Comparison of ENCODE assay signal across 1 cellular context in genomic region chr13:73058741-73059459, GRCh38.
A peak's percentile ranks its signal among the peaks of the same experiment; 100 is the strongest.
TF ChIP-seq lines count a peak whose summit lies in the region.

Gene KLF5, plus strand, starts transcription at chr13:73059005. Its CDS starts 323 bp downstream, at chr13:73059328.

TF ChIP-seq in HepG2, 621 proteins besides CTCF, POLR2A, EP300 and RAD21 (continued from another document and continues in another):
- TF ChIP-seq KIAA2018 (CRISPR knock-in tag; IDR thresholded peaks at IDR 0.05; ENCODE audit: borderline replicate concordance) (no peak), MTA3 (CRISPR knock-in tag; IDR thresholded peaks at IDR 0.05) (no peak), SUZ12 (IDR thresholded peaks at IDR 0.05; ENCODE audit: low read depth, low read length) (no peak), MXD3 (CRISPR knock-in tag; IDR thresholded peaks at IDR 0.05) (0 out of 2 replicates have a peak, but pooled peaks have one; percentile 69), RXRA (CRISPR knock-in tag; IDR thresholded peaks at IDR 0.05) (no peak; the same call in 1 of the 2 replicates), ZBTB40 (IDR thresholded peaks at IDR 0.05) (no peak), ZBTB40 (CRISPR knock-in tag; IDR thresholded peaks at IDR 0.05) (no peak), ZEB1 (IDR thresholded peaks at IDR 0.05; ENCODE audit: insufficient replicate concordance, low read depth) (no peak), NAIF1 (CRISPR knock-in tag; IDR thresholded peaks at IDR 0.05; ENCODE audit: borderline replicate concordance) (peak; percentile 27; the same call in 1 of the 2 replicates), ZKSCAN1 (IDR thresholded peaks at IDR 0.05; ENCODE audit: low read length) (no peak), ZNF30 (CRISPR knock-in tag; IDR thresholded peaks at IDR 0.05) (no peak), IRF1 (CRISPR knock-in tag; IDR thresholded peaks at IDR 0.05; ENCODE audit: low read depth) (no peak), ZBTB7B (CRISPR knock-in tag; IDR thresholded peaks at IDR 0.05) (no peak), MAF1 (CRISPR knock-in tag; IDR thresholded peaks at IDR 0.05; ENCODE audit: borderline replicate concordance) (peak; percentile 80; the same call in 1 of the 2 replicates), REL (CRISPR knock-in tag; conservative IDR thresholded peaks at IDR 0.05) (peak; percentile 82; the same call in 1 of the 2 replicates), KDM4B (CRISPR knock-in tag; IDR thresholded peaks at IDR 0.05) (no peak; the same call in 1 of the 2 replicates), ZFP90 (CRISPR knock-in tag; IDR thresholded peaks at IDR 0.05; ENCODE audit: borderline replicate concordance) (peak; percentile 85; the same call in 1 of the 2 replicates), ZBTB20 (CRISPR knock-in tag; IDR thresholded peaks at IDR 0.05; ENCODE audit: borderline replicate concordance, low read depth) (peak; percentile 81; the same call in 1 of the 2 replicates), NKX3-1 (CRISPR knock-in tag; IDR thresholded peaks at IDR 0.05) (0 out of 2 replicates have a peak, but pooled peaks have one; percentile 22), IKZF5 (CRISPR knock-in tag; IDR thresholded peaks at IDR 0.05) (peak; percentile 63; the same call in 1 of the 2 replicates), TGIF2 (CRISPR knock-in tag; IDR thresholded peaks at IDR 0.05) (peak; percentile 67), ZNF572 (CRISPR knock-in tag; IDR thresholded peaks at IDR 0.05) (no peak), HINFP (CRISPR knock-in tag; IDR thresholded peaks at IDR 0.05; ENCODE audit: low read depth) (no peak; the same call in 1 of the 2 replicates), TRIM24 (CRISPR knock-in tag; IDR thresholded peaks at IDR 0.05) (no peak), E2F1 (CRISPR knock-in tag; IDR thresholded peaks at IDR 0.05) (peak; percentile 69), FOSL2 (CRISPR knock-in tag; IDR thresholded peaks at IDR 0.05) (peak; percentile 31; the same call in 1 of the 2 replicates)
